ENCODE assay signal across 7 cellular contexts in the genomic region with DNA sequence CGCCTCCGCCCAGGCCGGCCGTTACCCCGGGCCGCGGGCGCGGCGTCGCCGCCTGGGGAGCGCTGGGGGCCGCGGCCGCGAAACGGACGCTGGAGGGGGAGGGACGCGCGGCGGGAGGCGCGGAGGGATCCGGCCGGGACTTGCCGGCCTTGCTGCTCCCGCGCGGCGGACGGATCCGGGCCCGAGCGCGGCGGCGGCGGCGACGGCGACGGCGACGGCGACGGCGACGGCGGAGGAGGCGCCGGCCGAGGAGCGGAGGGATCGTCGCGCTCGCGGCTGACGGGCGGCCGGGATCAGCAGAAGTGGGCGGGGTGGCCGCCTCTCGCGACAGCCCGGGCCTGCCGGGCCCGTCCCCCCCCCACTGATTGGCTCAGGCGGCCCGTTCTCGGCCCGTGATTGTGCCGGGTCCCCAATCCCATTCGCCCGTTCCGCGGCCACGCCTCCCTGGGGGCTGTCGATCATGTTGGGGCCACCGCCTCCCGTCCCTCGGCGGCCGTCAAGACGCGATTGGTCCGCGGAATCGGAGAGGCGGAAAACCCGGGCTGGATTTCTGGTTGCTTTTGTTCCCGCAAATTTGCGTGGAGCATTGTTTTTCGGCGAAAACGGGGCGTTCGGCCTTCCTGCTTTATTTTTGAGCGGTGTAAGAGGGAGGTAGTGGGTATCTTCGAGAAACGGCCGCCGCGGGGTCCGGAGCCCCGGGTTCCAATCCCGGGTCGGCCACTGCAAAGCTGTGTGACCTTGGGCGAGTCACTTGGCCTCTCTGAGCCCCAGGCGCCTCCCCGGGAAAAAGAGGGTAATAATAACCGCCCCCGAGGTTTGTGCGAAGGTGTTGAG. TPM values are rescaled to one million over a fixed set of nuclear protein-coding genes. Genes with fewer than 3 reads are reported as not detected.
DNase-seq lines count a peak whose midpoint lies in the region; ATAC-seq and TF ChIP-seq lines count a peak whose summit lies in the region.

A gene (minus strand): TSS at position 304 of the 834 bp plus-strand sequence. CDS start 786 bp downstream, outside the sequence.

- TF ChIP-seq POLR2A in gastrocnemius medialis (IDR thresholded peaks at IDR 0.05) = peak; percentile 89 to 93

- no peak within 1 kb of the TSS for H3K27ac ChIP-seq in iPS DF 6.9 (ENCODE audit: low read length)
- peak within 1 kb of the TSS; percentile 67 to 75 (median 72) for H3K27ac ChIP-seq in gastrocnemius medialis

- H3K27me3 ChIP-seq in iPS DF 6.9 (ENCODE audit: control insufficient read depth, insufficient read depth, low read length) (no peaks in the 10 kb centered on the region), gastrocnemius medialis (no peaks in the 10 kb centered on the region)

- H3K4me3 ChIP-seq in iPS DF 6.9 (ENCODE audit: low read length) (peak within 1 kb of the TSS; percentile 70; the same call in 1 of the 2 replicates), gastrocnemius medialis (peak within 1 kb of the TSS; percentile 53 to 66 (median 60))

- H3K36me3 ChIP-seq in iPS DF 6.9 (ENCODE audit: control insufficient read depth, insufficient read depth, low read length) (no peaks in the 10 kb centered on the region; the same call in 1 of the 2 replicates), gastrocnemius medialis (no peaks in the 10 kb centered on the region)

- no CpG with 5 or more reads among the region's 116 CpGs for WGBS in iPS DF 6.9 (ENCODE audit: insufficient coverage, insufficient read length)

- peak; percentile 69 for DNase-seq in NCI-H2081 treated with DMSO at 0.1 percent for 48 hours (lab: John Stamatoyannopoulos, UW)
- DNase-seq in UCSD-AML1 (lab: John Stamatoyannopoulos, UW; ENCODE audit: unreplicated experiment) = peak; percentile 98
- peak; percentile 97 for DNase-seq in brain pericyte (ENCODE audit: low read depth, low spot score)
- peak; percentile 94 for DNase-seq in iPS DF 6.9 (ENCODE audit: low read depth, low spot score)
- DNase-seq in gastrocnemius medialis = peak; percentile 99

- intact Hi-C loops in gastrocnemius medialis (cut with DNase I; ENCODE audit: low total_unique reads) = loop anchor here (1.0 to 2.0 kb wide), 3 partner anchors 25 to 100 kb away; no protein-coding TSS in a partner anchor

- in situ Hi-C loops in gastrocnemius medialis (cut with MboI; ENCODE audit: low sequenced_read_pairs in 4 of 4) = no loop called here

- H3K9me3 ChIP-seq in iPS DF 6.9 (ENCODE audit: control insufficient read depth, insufficient read depth, low read length) (no peaks in the 10 kb centered on the region), gastrocnemius medialis (no peaks in the 10 kb centered on the region)

- peak in 2 of 5 experiments; percentile 6 to 35 for TF ChIP-seq CTCF in gastrocnemius medialis (IDR thresholded peaks at IDR 0.05 in 4 of 5, conservative IDR thresholded peaks at IDR 0.05 in 1 of 5)

- ATAC-seq in GM18511 (IDR thresholded peaks at IDR 0.05; ENCODE audit: unreplicated experiment) = peak; percentile 90
- peak; percentile 73 for ATAC-seq in HG02973 (IDR thresholded peaks at IDR 0.05; ENCODE audit: unreplicated experiment)
- ATAC-seq in gastrocnemius medialis = peak; percentile 88 to 92

- H3K4me1 ChIP-seq in iPS DF 6.9 (ENCODE audit: control insufficient read depth, insufficient read depth, low read length) (peaks cover 6% of the 10 kb centered on the region), gastrocnemius medialis (peaks cover 41 to 43% of the 10 kb centered on the region in 2 donors)

RNA-seq across cellular contexts. Expression of the gene that starts here (rescaled TPM):
- total RNA-seq in gastrocnemius medialis = 10 to 100 TPM in 1 of 4 donors, 1 to 10 TPM in 3; 8.9 to 10.7 (median 9.3) TPM
